Comparison of ENCODE assay signal across 19 cellular contexts in genomic region chr12:88684170-88684569, GRCh38.
A peak's percentile ranks its signal among the peaks of the same experiment; 100 is the strongest.
DNase-seq lines count a peak whose midpoint lies in the region; ATAC-seq and TF ChIP-seq lines count a peak whose summit lies in the region.
"Had no signal": no experiment of that assay in that cellular context is flagged by ENCODE, and none has a peak within 500 bp of the region (broad histone marks: within the 10 kb centered on the region; RNA-seq: fewer than 3 reads in every experiment).

No MANE protein-coding gene starts in this region.

- peak overlapping the region; percentile 69 for H3K27ac ChIP-seq in VCaP
- H3K27ac ChIP-seq: A549; BLaER1 treated with 17β-estradiol and CSF1 and Interleukin-3, amounts not matched to agents 10 nM and 100 nM had no signal

- TF ChIP-seq CTCF in VCaP (conservative IDR thresholded peaks at IDR 0.05) = no peak

- DNase-seq in NCI-H146 (lab: John Stamatoyannopoulos, UW) (peak; percentile 57), myocyte (ENCODE audit: low read depth) (peak; percentile 27)
- DNase-seq: 8988T; ACHN; AML-193; BE2C; Calu3; CD4-positive, alpha-beta memory T cell; DMS79 treated with DMSO at 0.1 percent for 48 hours; GF-D8; H9 had no signal

- ATAC-seq in GM18520 (IDR thresholded peaks at IDR 0.05; ENCODE audit: unreplicated experiment) (no peak), SK-N-SH treated with all-trans-retinoic acid at 6 μM for 48 hours (no peak), HG03439 (IDR thresholded peaks at IDR 0.05; ENCODE audit: unreplicated experiment) (no peak)
- ATAC-seq: A549, GM23338, HCT116 had no signal

TF ChIP-seq in SK-N-SH treated with all-trans-retinoic acid at 6 μM for 48 hours, 23 proteins besides CTCF, POLR2A, EP300 and RAD21:
- TF ChIP-seq ARNTL (CRISPR knock-in tag; IDR thresholded peaks at IDR 0.05; ENCODE audit: borderline replicate concordance, low read depth) (no peak), ZNF70 (CRISPR knock-in tag; IDR thresholded peaks at IDR 0.05) (no peak), ISL1 (CRISPR knock-in tag; IDR thresholded peaks at IDR 0.05) (no peak), ZNF8 (CRISPR knock-in tag; IDR thresholded peaks at IDR 0.05) (no peak), TSHZ2 (CRISPR knock-in tag; IDR thresholded peaks at IDR 0.05) (no peak), CSRNP3 (CRISPR knock-in tag; IDR thresholded peaks at IDR 0.05) (no peak), POU6F1 (CRISPR knock-in tag; IDR thresholded peaks at IDR 0.05; ENCODE audit: borderline replicate concordance, low read depth) (no peak), TOX (CRISPR knock-in tag; IDR thresholded peaks at IDR 0.05; ENCODE audit: borderline replicate concordance) (no peak), PATZ1 (CRISPR knock-in tag; IDR thresholded peaks at IDR 0.05; ENCODE audit: borderline replicate concordance) (no peak), CSDC2 (CRISPR knock-in tag; IDR thresholded peaks at IDR 0.05) (no peak), GLIS3 (CRISPR knock-in tag; IDR thresholded peaks at IDR 0.05) (no peak), PPARA (CRISPR knock-in tag; IDR thresholded peaks at IDR 0.05; ENCODE audit: borderline replicate concordance) (no peak), BACH2 (CRISPR knock-in tag; IDR thresholded peaks at IDR 0.05; ENCODE audit: borderline replicate concordance) (no peak), ESRRG (CRISPR knock-in tag; IDR thresholded peaks at IDR 0.05) (no peak), ZC3H10 (CRISPR knock-in tag; IDR thresholded peaks at IDR 0.05) (no peak), TCF4 (CRISPR knock-in tag; IDR thresholded peaks at IDR 0.05; ENCODE audit: borderline replicate concordance) (no peak), OSR1 (CRISPR knock-in tag; IDR thresholded peaks at IDR 0.05) (no peak)
